Comparison of ENCODE assay signal across 3 cellular contexts in the genomic region with DNA sequence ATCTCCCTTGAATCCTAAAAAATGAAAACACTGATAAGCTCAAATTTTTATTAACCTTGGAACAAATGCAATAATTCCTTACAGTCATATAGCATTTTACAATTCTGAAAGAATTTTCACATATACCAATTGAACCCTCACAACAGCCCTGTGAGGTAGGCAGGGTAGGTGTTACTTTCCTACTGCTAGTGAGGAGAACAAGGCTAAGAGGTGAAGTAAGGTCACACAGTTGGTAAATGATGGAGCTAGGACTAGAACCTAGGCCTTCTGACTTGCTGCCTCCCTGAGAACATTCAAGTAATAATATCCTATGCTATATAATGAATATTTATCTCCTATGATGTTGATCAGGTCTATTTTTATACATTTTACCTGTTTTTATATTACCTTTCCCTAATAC.
A peak's percentile ranks its signal among the peaks of the same experiment; 100 is the strongest.
TF ChIP-seq lines count a peak whose summit lies in the region.

No MANE protein-coding gene starts in this region.

TF ChIP-seq in A549, 52 proteins besides CTCF, POLR2A, EP300 and RAD21:
- no peak for TF ChIP-seq SMC3 (IDR thresholded peaks at IDR 0.05)
- TF ChIP-seq BHLHE40 (IDR thresholded peaks at IDR 0.05; ENCODE audit: low read depth, low read length): no peak
- TF ChIP-seq NFE2L2 (conservative IDR thresholded peaks at IDR 0.05; ENCODE audit: low read length): no peak
- TF ChIP-seq KDM5A (IDR thresholded peaks at IDR 0.05): no peak
- no peak for TF ChIP-seq NR3C1 (IDR thresholded peaks at IDR 0.05)
- no peak for TF ChIP-seq EHMT2 (IDR thresholded peaks at IDR 0.05; ENCODE audit: low read depth)
- TF ChIP-seq KDM1A (IDR thresholded peaks at IDR 0.05; ENCODE audit: low read depth): no peak
- no peak for TF ChIP-seq HOXB5 (CRISPR knock-in tag; IDR thresholded peaks at IDR 0.05)
- no peak for TF ChIP-seq HDAC2 (IDR thresholded peaks at IDR 0.05)
- no peak for TF ChIP-seq POLR2AphosphoS2 (conservative IDR thresholded peaks at IDR 0.05; ENCODE audit: low read length)

TF ChIP-seq in GM12891, 5 proteins besides CTCF, POLR2A, EP300 and RAD21:
- TF ChIP-seq POLR2AphosphoS5 (IDR thresholded peaks at IDR 0.05; ENCODE audit: low read depth, low read length) (0 out of 2 replicates have a peak, but pooled peaks have one; percentile 24), TAF1 (IDR thresholded peaks at IDR 0.05; ENCODE audit: low read depth, low read length) (no peak), PAX5 (IDR thresholded peaks at IDR 0.05; ENCODE audit: insufficient read depth, low read length, severe bottlenecking) (no peak), POU2F2 (IDR thresholded peaks at IDR 0.05; ENCODE audit: low read depth, low read length) (no peak), SPI1 (IDR thresholded peaks at IDR 0.05; ENCODE audit: low read depth, low read length) (no peak)

TF ChIP-seq in K562, 482 proteins besides CTCF, POLR2A, EP300 and RAD21:
- TF ChIP-seq POLR2H (tag; IDR thresholded peaks at IDR 0.05; ENCODE audit: low read depth) (no peak), POU5F1 (IDR thresholded peaks at IDR 0.05; ENCODE audit: borderline replicate concordance, low read depth, low read length, partially characterized antibody) (no peak), MED1 (CRISPR knock-in tag; IDR thresholded peaks at IDR 0.05; ENCODE audit: borderline replicate concordance) (no peak), DIDO1 (tag; IDR thresholded peaks at IDR 0.05; ENCODE audit: low read depth) (no peak), L3MBTL2 (IDR thresholded peaks at IDR 0.05) (no peak), GABPA (tag; conservative IDR thresholded peaks at IDR 0.05; ENCODE audit: low read depth) (no peak), ZKSCAN8 (CRISPR knock-in tag; IDR thresholded peaks at IDR 0.05) (no peak), IFI16 (CRISPR knock-in tag; IDR thresholded peaks at IDR 0.05) (no peak), ZFP1 (CRISPR knock-in tag; IDR thresholded peaks at IDR 0.05) (no peak), CHD2 (IDR thresholded peaks at IDR 0.05; ENCODE audit: low read depth, low read length) (no peak), ZC3H4 (CRISPR knock-in tag; IDR thresholded peaks at IDR 0.05; ENCODE audit: borderline replicate concordance) (no peak), NR4A1 (CRISPR knock-in tag; IDR thresholded peaks at IDR 0.05) (no peak), NR4A1 (tag; IDR thresholded peaks at IDR 0.05) (no peak)
- TF ChIP-seq, protein P1, sequence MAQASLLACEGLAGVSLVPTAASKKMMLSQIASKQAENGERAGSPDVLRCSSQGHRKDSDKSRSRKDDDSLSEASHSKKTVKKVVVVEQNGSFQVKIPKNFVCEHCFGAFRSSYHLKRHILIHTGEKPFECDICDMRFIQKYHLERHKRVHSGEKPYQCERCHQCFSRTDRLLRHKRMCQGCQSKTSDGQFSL (CRISPR knock-in tag; IDR thresholded peaks at IDR 0.05): no peak
- TF ChIP-seq, protein P1 (tag; IDR thresholded peaks at IDR 0.05): no peak
- TF ChIP-seq, protein P2, sequence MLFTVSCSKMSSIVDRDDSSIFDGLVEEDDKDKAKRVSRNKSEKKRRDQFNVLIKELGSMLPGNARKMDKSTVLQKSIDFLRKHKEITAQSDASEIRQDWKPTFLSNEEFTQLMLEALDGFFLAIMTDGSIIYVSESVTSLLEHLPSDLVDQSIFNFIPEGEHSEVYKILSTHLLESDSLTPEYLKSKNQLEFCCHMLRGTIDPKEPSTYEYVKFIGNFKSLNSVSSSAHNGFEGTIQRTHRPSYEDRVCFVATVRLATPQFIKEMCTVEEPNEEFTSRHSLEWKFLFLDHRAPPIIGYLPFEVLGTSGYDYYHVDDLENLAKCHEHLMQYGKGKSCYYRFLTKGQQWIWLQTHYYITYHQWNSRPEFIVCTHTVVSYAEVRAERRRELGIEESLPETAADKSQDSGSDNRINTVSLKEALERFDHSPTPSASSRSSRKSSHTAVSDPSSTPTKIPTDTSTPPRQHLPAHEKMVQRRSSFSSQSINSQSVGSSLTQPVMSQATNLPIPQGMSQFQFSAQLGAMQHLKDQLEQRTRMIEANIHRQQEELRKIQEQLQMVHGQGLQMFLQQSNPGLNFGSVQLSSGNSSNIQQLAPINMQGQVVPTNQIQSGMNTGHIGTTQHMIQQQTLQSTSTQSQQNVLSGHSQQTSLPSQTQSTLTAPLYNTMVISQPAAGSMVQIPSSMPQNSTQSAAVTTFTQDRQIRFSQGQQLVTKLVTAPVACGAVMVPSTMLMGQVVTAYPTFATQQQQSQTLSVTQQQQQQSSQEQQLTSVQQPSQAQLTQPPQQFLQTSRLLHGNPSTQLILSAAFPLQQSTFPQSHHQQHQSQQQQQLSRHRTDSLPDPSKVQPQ (CRISPR knock-in tag; IDR thresholded peaks at IDR 0.05; ENCODE audit: borderline replicate concordance): no peak
- TF ChIP-seq, protein P3, sequence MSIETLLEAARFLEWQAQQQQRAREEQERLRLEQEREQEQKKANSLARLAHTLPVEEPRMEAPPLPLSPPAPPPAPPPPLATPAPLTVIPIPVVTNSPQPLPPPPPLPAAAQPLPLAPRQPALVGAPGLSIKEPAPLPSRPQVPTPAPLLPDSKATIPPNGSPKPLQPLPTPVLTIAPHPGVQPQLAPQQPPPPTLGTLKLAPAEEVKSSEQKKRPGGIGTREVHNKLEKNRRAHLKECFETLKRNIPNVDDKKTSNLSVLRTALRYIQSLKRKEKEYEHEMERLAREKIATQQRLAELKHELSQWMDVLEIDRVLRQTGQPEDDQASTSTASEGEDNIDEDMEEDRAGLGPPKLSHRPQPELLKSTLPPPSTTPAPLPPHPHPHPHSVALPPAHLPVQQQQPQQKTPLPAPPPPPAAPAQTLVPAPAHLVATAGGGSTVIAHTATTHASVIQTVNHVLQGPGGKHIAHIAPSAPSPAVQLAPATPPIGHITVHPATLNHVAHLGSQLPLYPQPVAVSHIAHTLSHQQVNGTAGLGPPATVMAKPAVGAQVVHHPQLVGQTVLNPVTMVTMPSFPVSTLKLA (conservative IDR thresholded peaks at IDR 0.05): no peak
TF ChIP-seq in K562: peak in this region for 0.
